8 cellular contexts compared by ENCODE assay signal in the genomic region with DNA sequence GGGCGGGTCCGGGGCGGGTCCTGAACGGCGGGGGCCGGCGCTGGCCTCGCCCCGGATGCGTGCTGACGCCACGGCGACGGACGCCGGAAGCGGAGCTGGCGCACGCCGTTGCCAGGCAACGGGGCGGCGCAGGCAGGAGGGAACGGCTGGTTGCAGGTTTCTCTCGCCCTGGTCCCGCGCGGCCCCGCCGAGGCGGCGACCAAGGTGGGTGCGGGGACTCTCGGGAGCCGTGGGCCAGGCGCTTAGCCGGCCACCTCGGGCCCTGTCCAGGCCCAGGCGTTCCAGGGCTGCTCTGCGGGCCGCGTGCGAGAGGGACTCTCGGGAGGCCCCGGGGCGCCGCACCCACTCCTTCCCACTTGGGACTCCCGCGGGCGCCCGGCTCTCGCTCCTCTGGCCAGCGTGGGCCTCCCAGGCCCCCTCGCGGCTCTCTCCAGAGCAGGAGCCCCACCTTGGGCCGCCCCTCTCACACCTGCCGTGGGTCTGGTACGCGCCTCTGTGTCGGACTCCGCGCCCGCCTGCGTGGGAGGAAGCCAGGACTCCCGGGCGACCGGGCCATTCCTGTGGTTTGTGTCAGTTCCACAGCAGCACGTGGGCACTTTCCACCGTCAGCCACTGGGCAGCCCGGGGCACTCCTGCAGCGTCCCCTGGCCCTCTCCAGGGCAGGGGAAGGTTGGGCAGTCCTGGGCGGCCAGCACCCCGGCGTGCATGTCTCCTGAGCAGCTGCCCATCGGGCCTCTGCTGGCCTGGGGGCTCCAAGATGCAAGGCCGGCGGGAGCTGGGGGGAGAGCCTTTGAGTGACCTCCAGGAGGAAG. TPM values are rescaled to one million over a fixed set of nuclear protein-coding genes. Genes with fewer than 3 reads are reported as not detected.
DNase-seq lines count a peak whose midpoint lies in the region; ATAC-seq and TF ChIP-seq lines count a peak whose summit lies in the region.

A gene (plus strand): TSS at position 114 of the 812 bp plus-strand sequence. CDS start 644 bp downstream, at position 758.

- H3K4me3 ChIP-seq in DOHH2 (ENCODE audit: low read length): peak within 1 kb of the TSS; percentile 79
- H3K4me3 ChIP-seq in gastroesophageal sphincter: peak within 1 kb of the TSS; percentile 78 to 87
- peak within 1 kb of the TSS; percentile 71 to 79 for H3K4me3 ChIP-seq in neutrophil (ENCODE audit: low read depth in 1 of 2, low read length in 1 of 2)
- peak within 1 kb of the TSS in 4 of 5 donors; percentile 68 to 80 (median 73) for H3K4me3 ChIP-seq in subcutaneous abdominal adipose tissue (ENCODE audit: low read depth in 1 of 5, low read length in 5 of 5)

- peaks cover 18% of the 10 kb centered on the region for H3K27me3 ChIP-seq in DOHH2 (ENCODE audit: control insufficient read depth, low read length)
- no peaks in the 10 kb centered on the region for H3K27me3 ChIP-seq in gastroesophageal sphincter
- peaks cover 8% of the 10 kb centered on the region for H3K27me3 ChIP-seq in neutrophil
- H3K27me3 ChIP-seq in subcutaneous abdominal adipose tissue (ENCODE audit: control insufficient read depth in 5 of 5, insufficient read depth in 4 of 5, low read length in 5 of 5): no peaks in the 10 kb centered on the region

- H3K36me3 ChIP-seq in DOHH2 (ENCODE audit: control insufficient read depth, low read length): no peaks in the 10 kb centered on the region
- peaks cover 0 to 15% of the 10 kb centered on the region in 2 donors for H3K36me3 ChIP-seq in gastroesophageal sphincter
- no peaks in the 10 kb centered on the region for H3K36me3 ChIP-seq in neutrophil
- peaks cover 0 to 2% (median 0%) of the 10 kb centered on the region in 5 donors for H3K36me3 ChIP-seq in subcutaneous abdominal adipose tissue (ENCODE audit: control insufficient read depth in 5 of 5, insufficient read depth in 5 of 5, low read length in 5 of 5)

- no peak for TF ChIP-seq CTCF in DOHH2 (IDR thresholded peaks at IDR 0.05; ENCODE audit: low read depth, low read length, poor library complexity, severe bottlenecking)
- TF ChIP-seq CTCF in gastroesophageal sphincter (IDR thresholded peaks at IDR 0.05): no peak
- peak; percentile 17 for TF ChIP-seq CTCF in neutrophil (IDR thresholded peaks at IDR 0.05)

- peak; percentile 85 for DNase-seq in KBM-7
- DNase-seq in activated gamma-delta T cell treated with anti-CD3 and anti-CD28 coated beads, Interleukin-2, amount 50 U/mL, for 16 hours (ENCODE audit: low read depth): peak; percentile 77

- H3F3A ChIP-seq in DOHH2 (ENCODE audit: control insufficient read depth, insufficient read depth): no peaks in the 10 kb centered on the region

- TF ChIP-seq EP300 in gastroesophageal sphincter (IDR thresholded peaks at IDR 0.05): no peak

- ATAC-seq in GM21723 (IDR thresholded peaks at IDR 0.05; ENCODE audit: unreplicated experiment): peak; percentile 96
- ATAC-seq in gastroesophageal sphincter: peak; percentile 95

- no peaks in the 10 kb centered on the region for H3K9me2 ChIP-seq in DOHH2 (replicated peaks; ENCODE audit: control insufficient read depth, low read length)

- 0 out of 2 replicates have a peak within 1 kb of the TSS, but pooled peaks have one; percentile 18 for H3K27ac ChIP-seq in DOHH2 (ENCODE audit: low read depth, low read length)
- peak within 1 kb of the TSS; percentile 23 to 84 (median 78) for H3K27ac ChIP-seq in gastroesophageal sphincter
- H3K27ac ChIP-seq in neutrophil: peak within 1 kb of the TSS; percentile 67
- peak within 1 kb of the TSS; percentile 41 for H3K27ac ChIP-seq in subcutaneous abdominal adipose tissue (ENCODE audit: low read depth, low read length)

- H3K4me2 ChIP-seq in DOHH2 (ENCODE audit: low read length): peak within 1 kb of the TSS; percentile 92

- H3K79me2 ChIP-seq in DOHH2 (ENCODE audit: control insufficient read depth, low read length): no peaks in the 10 kb centered on the region

- TF ChIP-seq POLR2A in Raji (IDR thresholded peaks at IDR 0.05; ENCODE audit: insufficient read depth, low read depth, low read length) (peak; percentile 47; the same call in 1 of the 2 replicates), gastroesophageal sphincter (IDR thresholded peaks at IDR 0.05) (peak; percentile 32 to 45)

- 0% methylated on average over 24 of the region's 77 CpGs; no CpG with 5 or more reads in 1 of the 2 donors for WGBS in gastroesophageal sphincter (ENCODE audit: low coverage in 1 of 2), 2 donors

- no peaks in the 10 kb centered on the region for H4K20me1 ChIP-seq in DOHH2 (ENCODE audit: control insufficient read depth, insufficient read depth, low read depth, low read length)

- peak within 1 kb of the TSS in 4 of 5 donors; percentile 66 to 74 (median 69) for H3K9ac ChIP-seq in subcutaneous abdominal adipose tissue (ENCODE audit: low read length in 5 of 5)

- in situ Hi-C loops in KBM-7 (cut with MboI; ENCODE audit: low pct_unique_long_range_greater_than_20kb, low sequenced_read_pairs): no loop called here

- no peaks in the 10 kb centered on the region for H3K9me3 ChIP-seq in DOHH2 (ENCODE audit: control insufficient read depth, insufficient read depth, low read length)
- no peaks in the 10 kb centered on the region for H3K9me3 ChIP-seq in gastroesophageal sphincter
- H3K9me3 ChIP-seq in neutrophil: no peaks in the 10 kb centered on the region
- no peaks in the 10 kb centered on the region for H3K9me3 ChIP-seq in subcutaneous abdominal adipose tissue (ENCODE audit: control insufficient read depth in 5 of 5, low read length in 5 of 5)

- H3K4me1 ChIP-seq in DOHH2 (ENCODE audit: control insufficient read depth, low read length): peaks cover 20% of the 10 kb centered on the region
- H3K4me1 ChIP-seq in gastroesophageal sphincter: peaks cover 0 to 26% (median 6%) of the 10 kb centered on the region in 3 donors
- peaks cover 16 to 20% of the 10 kb centered on the region in 2 experiments for H3K4me1 ChIP-seq in neutrophil (ENCODE audit: control insufficient read depth in 1 of 2, insufficient read depth in 1 of 2, low read depth in 1 of 2, low read length in 1 of 2)
- H3K4me1 ChIP-seq in subcutaneous abdominal adipose tissue (ENCODE audit: control insufficient read depth in 5 of 5, insufficient read depth in 5 of 5, low read length in 5 of 5): peaks cover 4 to 16% (median 13%) of the 10 kb centered on the region in 5 donors

RNA-seq across cellular contexts. Expression of the gene that starts here (rescaled TPM):
- 1 to 10 TPM; 2.4 to 8.8 (median 5.8) TPM for total RNA-seq in gastroesophageal sphincter

Comparison
In these comparisons a context has a peak if more than half of its experiments do, and no peak if none do; other contexts are left out.
1. Peak in every context shown above with its lines: DNase-seq, ATAC-seq, H3K4me3 ChIP-seq and H3K27ac ChIP-seq.
2. H3K27ac ChIP-seq: peak in every context shown above with its lines; median percentile 78 in gastroesophageal sphincter; 67 in neutrophil; 41 in subcutaneous abdominal adipose tissue; 18 in DOHH2.